ENCODE assay signal across 9 cellular contexts in genomic region chrX:154886069-154886788, GRCh38. TPM values are rescaled to one million over a fixed set of nuclear protein-coding genes. Genes with fewer than 3 reads are reported as not detected.
DNase-seq lines count a peak whose midpoint lies in the region; ATAC-seq and TF ChIP-seq lines count a peak whose summit lies in the region.
"Not testable (repeated sequence)": the region's sequence is repeated elsewhere in the genome, so short reads cannot be mapped to it uniquely, and the experiment has no call there.
"Had no signal": no experiment of that assay in that cellular context is flagged by ENCODE, and none has a peak within 500 bp of the region (broad histone marks: within the 10 kb centered on the region; RNA-seq: fewer than 3 reads in every experiment).

Gene F8A1, plus strand, starts transcription at chrX:154886355. Its CDS starts 20 bp downstream, at chrX:154886375.

- H4K12ac ChIP-seq in trophoblast cell (ENCODE audit: low read depth, low read length) = not testable (repeated sequence)

- H3K18ac ChIP-seq in trophoblast cell (ENCODE audit: low read length) = not testable (repeated sequence)

- not testable (repeated sequence) for H3K79me1 ChIP-seq in trophoblast cell (ENCODE audit: low read length)

- TF ChIP-seq CTCF in glutamatergic neuron (IDR thresholded peaks at IDR 0.05; ENCODE audit: partially characterized antibody, unreplicated experiment); thoracic aorta (IDR thresholded peaks at IDR 0.05): not testable (repeated sequence)

- no CpG with 5 or more reads among the region's 91 CpGs for WGBS in trophoblast cell (ENCODE audit: extremely low coverage, insufficient coverage, insufficient read length)

- H3K27ac ChIP-seq in trophoblast cell (ENCODE audit: low read depth, low read length); thoracic aorta: not testable (repeated sequence)

- H3K27me3 Mint-ChIP-seq in activated T-helper 17 cell treated with anti-CD3 and anti-CD28 coated beads, Interleukin-2, amount 50 U/mL, for 72 hours; glutamatergic neuron (ENCODE audit: unreplicated experiment): not testable (repeated sequence)

- H3K27ac Mint-ChIP-seq in activated T-helper 17 cell treated with anti-CD3 and anti-CD28 coated beads, Interleukin-2, amount 50 U/mL, for 72 hours; glutamatergic neuron (ENCODE audit: unreplicated experiment): not testable (repeated sequence)

- H3K9ac ChIP-seq in trophoblast cell (ENCODE audit: low read length) = not testable (repeated sequence)

- not testable (repeated sequence) for H2AK5ac ChIP-seq in trophoblast cell (ENCODE audit: low read length)

- not testable (repeated sequence) for H2BK12ac ChIP-seq in trophoblast cell (ENCODE audit: low read length)

- not testable (repeated sequence) for H2BK120ac ChIP-seq in trophoblast cell (ENCODE audit: insufficient read depth, low read length, poor library complexity)

- not testable (repeated sequence) for H3K79me2 ChIP-seq in trophoblast cell (ENCODE audit: control insufficient read depth, insufficient read depth, low read length, poor library complexity)

- H3K23ac ChIP-seq in trophoblast cell (ENCODE audit: low read length) = not testable (repeated sequence)

- intact Hi-C loops in T-helper 2 cell treated with Interferon-gamma antibody and Interleukin-4, amounts not matched to agents 100 ng/mL and 5 ng/mL, for 36 hours (cut with micrococcal nuclease) = not testable (repeated sequence)

- peak within 1 kb of the TSS; percentile 41 for H3K4me2 ChIP-seq in trophoblast cell (ENCODE audit: low read length)

- H3K4me3 Mint-ChIP-seq in activated T-helper 17 cell treated with anti-CD3 and anti-CD28 coated beads, Interleukin-2, amount 50 U/mL, for 72 hours; glutamatergic neuron (ENCODE audit: unreplicated experiment): not testable (repeated sequence)

- H2AFZ ChIP-seq in trophoblast cell (ENCODE audit: insufficient read depth, low read length, poor library complexity) = not testable (repeated sequence)

- not testable (repeated sequence) for H2BK5ac ChIP-seq in trophoblast cell (ENCODE audit: low read depth, low read length, poor library complexity)

- H3K4ac ChIP-seq in trophoblast cell (ENCODE audit: low read depth, low read length) = not testable (repeated sequence)

- H4K91ac ChIP-seq in trophoblast cell (ENCODE audit: low read depth, low read length) = not testable (repeated sequence)

- H4K8ac ChIP-seq in trophoblast cell (ENCODE audit: low read depth, low read length) = not testable (repeated sequence)

- not testable (repeated sequence) for H3K36me3 ChIP-seq in trophoblast cell (ENCODE audit: control insufficient read depth in 1 of 2, insufficient read depth in 2 of 2, low read length in 2 of 2); thoracic aorta

- H3K9me3 Mint-ChIP-seq in activated T-helper 17 cell treated with anti-CD3 and anti-CD28 coated beads, Interleukin-2, amount 50 U/mL, for 72 hours; glutamatergic neuron (ENCODE audit: unreplicated experiment): not testable (repeated sequence)

- not testable (repeated sequence) for H3K4me3 ChIP-seq in trophoblast cell (ENCODE audit: low read depth, low read length); thoracic aorta

- not testable (repeated sequence) for H3K36me3 Mint-ChIP-seq in activated T-helper 17 cell treated with anti-CD3 and anti-CD28 coated beads, Interleukin-2, amount 50 U/mL, for 72 hours (ENCODE audit: low read depth); glutamatergic neuron (ENCODE audit: unreplicated experiment)

- ATAC-seq in GM18511 (IDR thresholded peaks at IDR 0.05; ENCODE audit: unreplicated experiment) = peak; percentile 76
- peak; percentile 64 for ATAC-seq in GM21717 (IDR thresholded peaks at IDR 0.05; ENCODE audit: unreplicated experiment)
- peak; percentile 80 for ATAC-seq in HG03175 (IDR thresholded peaks at IDR 0.05; ENCODE audit: unreplicated experiment)
- ATAC-seq in activated T-helper 17 cell treated with anti-CD3 and anti-CD28 coated beads, Interleukin-2, amount 50 U/mL, for 72 hours (replicated peaks) = peak; percentile 65
- peak; percentile 80 for ATAC-seq in thoracic aorta (ENCODE audit: insufficient number of reproducible peaks, low FRiP score, low read depth)

- H3K14ac ChIP-seq in trophoblast cell (ENCODE audit: low read length) = not testable (repeated sequence)

- H3K9me3 ChIP-seq in trophoblast cell (ENCODE audit: insufficient read depth, low read depth, low read length); thoracic aorta: not testable (repeated sequence)

- DNase-seq in glutamatergic neuron = peak; percentile 56
- not testable (repeated sequence) for DNase-seq in trophoblast cell; thoracic aorta (ENCODE audit: low spot score)

- H3K4me1 ChIP-seq in trophoblast cell (ENCODE audit: control insufficient read depth in 1 of 2, insufficient read depth in 2 of 2, low read length in 2 of 2); thoracic aorta (ENCODE audit: control insufficient read depth in 1 of 2, low read depth in 2 of 2): not testable (repeated sequence)

- H3K4me1 Mint-ChIP-seq in activated T-helper 17 cell treated with anti-CD3 and anti-CD28 coated beads, Interleukin-2, amount 50 U/mL, for 72 hours; glutamatergic neuron (ENCODE audit: low read depth, unreplicated experiment): not testable (repeated sequence)

- not testable (repeated sequence) for H3K27me3 ChIP-seq in trophoblast cell (ENCODE audit: insufficient read depth, low read length); thoracic aorta (replicated peaks; ENCODE audit: insufficient read depth)

RNA-seq across cellular contexts. Expression of gene F8A1, which starts in this region (rescaled TPM):
- total RNA-seq in T-helper 2 cell treated with Interferon-gamma antibody and Interleukin-4, amounts not matched to agents 100 ng/mL and 5 ng/mL, for 36 hours = 20.3 and 24.4 TPM in 2 replicates
- total RNA-seq in activated T-helper 17 cell treated with anti-CD3 and anti-CD28 coated beads, Interleukin-2, amount 50 U/mL, for 72 hours = 10 to 100 TPM; 15.0 to 19.7 TPM
- total RNA-seq in glutamatergic neuron (ENCODE audit: unreplicated experiment) = 18.3 TPM
- polyA plus RNA-seq in trophoblast cell (2013) = 23.9 and 24.1 TPM in 2 replicates
- 1 to 10 TPM; 2.2 to 8.3 TPM for total RNA-seq in thoracic aorta
- polyA plus RNA-seq: K562 had no signal
